In the genomic region with DNA sequence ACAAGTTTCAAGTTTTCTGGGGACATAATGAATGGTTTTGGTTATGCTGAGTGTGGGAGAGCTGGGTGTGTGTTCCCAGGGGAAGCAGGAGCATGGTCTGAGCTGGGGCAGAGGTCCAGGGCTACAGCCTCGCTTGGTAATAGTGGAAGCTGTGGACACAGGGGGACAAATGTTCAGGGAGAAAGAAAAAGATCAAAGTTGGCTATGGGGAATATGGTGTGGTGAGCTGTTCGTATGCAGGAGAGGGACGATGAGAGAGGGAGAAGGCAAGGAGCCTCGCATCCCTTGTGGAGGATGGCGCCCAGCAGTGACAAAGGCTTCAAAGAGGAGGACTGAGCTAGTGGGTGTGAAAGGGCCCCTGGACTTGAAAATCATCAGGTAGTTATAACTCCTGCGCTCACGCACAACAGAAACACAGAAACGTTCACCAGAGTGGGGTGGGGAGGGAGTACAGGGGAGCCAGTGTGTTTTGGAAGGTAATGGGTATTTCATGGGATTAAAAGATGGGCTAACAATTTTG, we compare ENCODE assay signal across 28 cellular contexts.
"Had no signal": no experiment of that assay in that cellular context is flagged by ENCODE, and none has a peak within 500 bp of the region (broad histone marks: within the 10 kb centered on the region; RNA-seq: fewer than 3 reads in every experiment).

No MANE protein-coding gene starts in this region.

- H3K27ac Mint-ChIP-seq: naive thymus-derived CD8-positive, alpha-beta T cell; nephron; neural progenitor cell; stimulated activated effector memory CD8-positive, alpha-beta T cell treated with anti-CD3 and anti-CD28 coated beads, Interleukin-12 subunit alpha, Interleukin-12 subunit beta, amount 100 ng/mL, for 72 hours had no signal

- H3K36me3 Mint-ChIP-seq: naive thymus-derived CD8-positive, alpha-beta T cell; neural progenitor cell; stimulated activated effector memory CD8-positive, alpha-beta T cell treated with anti-CD3 and anti-CD28 coated beads, Interleukin-12 subunit alpha, Interleukin-12 subunit beta, amount 100 ng/mL, for 72 hours had no signal

- H3K9me3 Mint-ChIP-seq: naive thymus-derived CD8-positive, alpha-beta T cell; nephron; neural progenitor cell; stimulated activated effector memory CD8-positive, alpha-beta T cell treated with anti-CD3 and anti-CD28 coated beads, Interleukin-12 subunit alpha, Interleukin-12 subunit beta, amount 100 ng/mL, for 72 hours had no signal

- H3K27me3 ChIP-seq: neural progenitor cell, pancreas, stomach, testis, thyroid gland had no signal

- H3K36me3 ChIP-seq: left lung, lower lobe of right lung, neural progenitor cell, pancreas, prostate gland, stomach, thyroid gland, transverse colon, upper lobe of right lung had no signal

- H3K4me3 ChIP-seq: left lung, lower lobe of right lung, neural progenitor cell, pancreas, prostate gland, skin epidermis, stomach, testis, thyroid gland, transverse colon, upper lobe of right lung had no signal

- H3K4me1 ChIP-seq: lower lobe of right lung, neural progenitor cell, pancreas, prostate gland, thyroid gland, transverse colon, upper lobe of right lung had no signal

- H3K4me3 Mint-ChIP-seq: naive thymus-derived CD8-positive, alpha-beta T cell; nephron; neural progenitor cell; stimulated activated effector memory CD8-positive, alpha-beta T cell treated with anti-CD3 and anti-CD28 coated beads, Interleukin-12 subunit alpha, Interleukin-12 subunit beta, amount 100 ng/mL, for 72 hours had no signal

- H3K27ac ChIP-seq: left lung, lower lobe of right lung, neural progenitor cell, pancreas, prostate gland, skin epidermis, stomach, testis, thyroid gland, transverse colon, upper lobe of right lung had no signal

- H3K4me1 Mint-ChIP-seq: nephron had no signal

- ATAC-seq: left colon; left lung; lower lobe of right lung; naive thymus-derived CD8-positive, alpha-beta T cell; pancreas; right cardiac atrium; sciatic nerve; stimulated activated effector memory CD8-positive, alpha-beta T cell treated with anti-CD3 and anti-CD28 coated beads, Interleukin-12 subunit alpha, Interleukin-12 subunit beta, amount 100 ng/mL, for 72 hours; upper lobe of right lung had no signal

- DNase-seq: head of caudate nucleus; hippocampal formation; kidney; left colon; left lung; lower lobe of right lung; mammary epithelial cell; mesenchymal stem cell; naive thymus-derived CD8-positive, alpha-beta T cell; pancreas; retina; right cardiac atrium; stimulated activated CD4-positive, alpha-beta T cell treated with anti-CD3 and anti-CD28 coated beads, Interleukin-12 subunit alpha, Interleukin-12 subunit beta, amount 100 ng/mL, for 4 hours; stimulated activated CD4-positive, alpha-beta T cell treated with anti-CD3 and anti-CD28 coated beads, Interleukin-15, amount 100 ng/mL, for 24 hours; stimulated activated CD4-positive, alpha-beta T cell treated with anti-CD3 and anti-CD28 coated beads, Interleukin-2, amount 100 ng/mL, for 24 hours; stimulated activated CD4-positive, alpha-beta T cell treated with anti-CD3 and anti-CD28 coated beads, Interleukin-4, amount 100 ng/mL, for 1 hour; stimulated activated naive CD4-positive, alpha-beta T cell; stomach; testis; thyroid gland; transverse colon; upper lobe of right lung had no signal

- H3K9me3 ChIP-seq: left lung, lower lobe of right lung, pancreas, prostate gland, stomach, testis, thyroid gland, transverse colon, upper lobe of right lung had no signal
